Comparison of ENCODE assay signal across 15 cellular contexts in the genomic region with DNA sequence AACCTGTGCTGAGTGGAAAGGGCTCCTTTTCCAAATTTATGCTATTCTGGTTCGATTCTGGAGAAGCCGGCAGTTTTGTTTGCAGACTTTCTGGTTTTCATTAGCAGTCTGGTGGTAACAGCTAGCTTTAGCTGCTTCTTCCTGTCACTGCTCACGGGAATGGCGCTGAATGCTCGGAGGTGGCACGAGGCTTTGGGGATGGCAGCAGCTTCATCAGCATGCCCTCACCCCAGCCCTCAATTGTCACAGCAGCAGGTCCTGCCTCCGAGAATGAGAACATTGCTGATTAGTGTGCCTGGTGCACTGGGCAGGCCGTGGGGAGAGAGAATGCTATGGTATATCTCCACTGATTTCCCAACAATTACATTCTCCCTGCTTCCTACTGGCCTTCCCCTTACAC.
A peak's percentile ranks its signal among the peaks of the same experiment; 100 is the strongest.
DNase-seq lines count a peak whose midpoint lies in the region; ATAC-seq lines count a peak whose summit lies in the region.
"Had no signal": no experiment of that assay in that cellular context is flagged by ENCODE, and none has a peak within 500 bp of the region (broad histone marks: within the 10 kb centered on the region; RNA-seq: fewer than 3 reads in every experiment).

No MANE protein-coding gene starts in this region.

- intact Hi-C loops in right cardiac atrium (cut with DNase I), result no loop called here

- DNase-seq in GM03348 (ENCODE audit: low spot score), result peak; percentile 29
- peak; percentile 37 for DNase-seq in ecto neural progenitor cell (ENCODE audit: low spot score)
- no peak for DNase-seq in right cardiac atrium
- DNase-seq in activated effector memory CD4-positive, alpha-beta T cell treated with anti-CD3 and anti-CD28 coated beads, Interleukin-2, amount 50 U/mL, for 16 hours, result no peak
- no peak for DNase-seq in GM19238 (ENCODE audit: insufficient read length, low spot score)
- DNase-seq in NAMALWA (ENCODE audit: low spot score), result no peak
- DNase-seq: DMS 273 treated with DMSO at 0.1 percent for 48 hours, HCEC 1CT, KBM-7, NCI-H1092, NCI-H345, NCI-H526 treated with DMSO at 0.1 percent for 48 hours, SJCRH30 had no signal

- 65% methylated on average over 8 of the region's 8 CpGs for WGBS in right cardiac atrium

- peak; percentile 26 to 47 for ATAC-seq in right cardiac atrium
- ATAC-seq in stimulated activated memory B cell treated with anti-CD40 and anti-IgM and Interleukin-4, amounts not matched to agents 10 μg/mL and 1 μg/mL and 100 μg/mL, for 72 hours, result no peak

- H3K4me3 ChIP-seq in right cardiac atrium (ENCODE audit: low read length), result no peak overlapping the region
- H3K4me3 ChIP-seq: BLaER1 treated with 17β-estradiol and CSF1 and Interleukin-3, amounts not matched to agents 10 nM and 100 nM; SJCRH30 had no signal

- H3K27me3 ChIP-seq in right cardiac atrium (ENCODE audit: control insufficient read depth, insufficient read depth), result no peaks in the 10 kb centered on the region
- H3K27me3 ChIP-seq: BLaER1 treated with 17β-estradiol and CSF1 and Interleukin-3, amounts not matched to agents 10 nM and 100 nM; SJCRH30 had no signal

- peaks cover 33% of the 10 kb centered on the region for H3K4me1 Mint-ChIP-seq in stimulated activated memory B cell treated with anti-CD40 and anti-IgM and Interleukin-4, amounts not matched to agents 10 μg/mL and 1 μg/mL and 100 μg/mL, for 72 hours

- H3K36me3 Mint-ChIP-seq in stimulated activated memory B cell treated with anti-CD40 and anti-IgM and Interleukin-4, amounts not matched to agents 10 μg/mL and 1 μg/mL and 100 μg/mL, for 72 hours, result peaks cover 11% of the 10 kb centered on the region

- H3K9me3 Mint-ChIP-seq in stimulated activated memory B cell treated with anti-CD40 and anti-IgM and Interleukin-4, amounts not matched to agents 10 μg/mL and 1 μg/mL and 100 μg/mL, for 72 hours, result no peaks in the 10 kb centered on the region

- no peaks in the 10 kb centered on the region for H3K9me3 ChIP-seq in right cardiac atrium (ENCODE audit: control insufficient read depth, low read length)
- H3K9me3 ChIP-seq: BLaER1 treated with 17β-estradiol and CSF1 and Interleukin-3, amounts not matched to agents 10 nM and 100 nM; SJCRH30 had no signal

- peak overlapping the region; percentile 10 for H3K27ac Mint-ChIP-seq in stimulated activated memory B cell treated with anti-CD40 and anti-IgM and Interleukin-4, amounts not matched to agents 10 μg/mL and 1 μg/mL and 100 μg/mL, for 72 hours

- H3K27ac ChIP-seq in right cardiac atrium (ENCODE audit: low read length), result no peak overlapping the region
- H3K27ac ChIP-seq: BLaER1 treated with 17β-estradiol and CSF1 and Interleukin-3, amounts not matched to agents 10 nM and 100 nM; SJCRH30 had no signal

- no peaks in the 10 kb centered on the region for H3K27me3 Mint-ChIP-seq in stimulated activated memory B cell treated with anti-CD40 and anti-IgM and Interleukin-4, amounts not matched to agents 10 μg/mL and 1 μg/mL and 100 μg/mL, for 72 hours

- no peak overlapping the region for H3K4me3 Mint-ChIP-seq in stimulated activated memory B cell treated with anti-CD40 and anti-IgM and Interleukin-4, amounts not matched to agents 10 μg/mL and 1 μg/mL and 100 μg/mL, for 72 hours

- peaks cover 10% of the 10 kb centered on the region for H3K4me1 ChIP-seq in right cardiac atrium (ENCODE audit: control insufficient read depth, insufficient read depth, low read length)

Comparison
In these comparisons a context has a peak if more than half of its experiments do, and no peak if none do; other contexts are left out.
1. DNase-seq: peak in GM03348 (single experiment) and ecto neural progenitor cell (single experiment); none in right cardiac atrium (0 of 3), activated effector memory CD4-positive, alpha-beta T cell treated with anti-CD3 and anti-CD28 coated beads, Interleukin-2, amount 50 U/mL, for 16 hours (single experiment), GM19238 (single experiment) and NAMALWA (single experiment).